Comparison of ENCODE assay signal across 1 cellular context in the genomic region with DNA sequence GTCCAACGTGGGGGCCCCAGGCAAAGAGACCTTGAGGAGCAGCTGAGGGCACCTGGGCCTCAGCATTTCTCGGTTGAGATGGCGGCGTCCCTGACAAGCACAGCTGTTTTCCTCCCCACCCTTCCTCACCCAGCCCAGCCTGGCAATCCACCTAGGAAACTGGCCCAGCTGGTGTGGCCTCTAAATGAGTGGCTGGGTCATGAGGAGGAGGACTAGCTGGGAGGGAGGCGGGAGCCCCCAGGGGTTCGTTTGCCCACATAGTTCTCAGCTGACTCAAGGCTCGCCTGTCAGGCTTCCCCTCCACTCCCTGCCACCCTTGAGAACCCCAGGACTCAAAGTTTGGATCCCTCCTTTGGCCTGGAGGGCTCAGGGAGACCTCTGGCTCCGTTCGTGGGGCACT.
TF ChIP-seq lines count a peak whose summit lies in the region.

No MANE protein-coding gene starts in this region.

TF ChIP-seq in SK-N-SH treated with all-trans-retinoic acid at 6 μM for 48 hours, 23 proteins besides CTCF, POLR2A, EP300 and RAD21 (continued from another document):
- TF ChIP-seq, protein P1, sequence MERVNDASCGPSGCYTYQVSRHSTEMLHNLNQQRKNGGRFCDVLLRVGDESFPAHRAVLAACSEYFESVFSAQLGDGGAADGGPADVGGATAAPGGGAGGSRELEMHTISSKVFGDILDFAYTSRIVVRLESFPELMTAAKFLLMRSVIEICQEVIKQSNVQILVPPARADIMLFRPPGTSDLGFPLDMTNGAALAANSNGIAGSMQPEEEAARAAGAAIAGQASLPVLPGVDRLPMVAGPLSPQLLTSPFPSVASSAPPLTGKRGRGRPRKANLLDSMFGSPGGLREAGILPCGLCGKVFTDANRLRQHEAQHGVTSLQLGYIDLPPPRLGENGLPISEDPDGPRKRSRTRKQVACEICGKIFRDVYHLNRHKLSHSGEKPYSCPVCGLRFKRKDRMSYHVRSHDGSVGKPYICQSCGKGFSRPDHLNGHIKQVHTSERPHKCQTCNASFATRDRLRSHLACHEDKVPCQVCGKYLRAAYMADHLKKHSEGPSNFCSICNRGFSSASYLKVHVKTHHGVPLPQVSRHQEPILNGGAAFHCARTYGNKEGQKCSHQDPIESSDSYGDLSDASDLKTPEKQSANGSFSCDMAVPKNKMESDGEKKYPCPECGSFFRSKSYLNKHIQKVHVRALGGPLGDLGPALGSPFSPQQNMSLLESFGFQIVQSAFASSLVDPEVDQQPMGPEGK (CRISPR knock-in tag; IDR thresholded peaks at IDR 0.05; ENCODE audit: borderline replicate concordance): no peak
- TF ChIP-seq ZNF8 (CRISPR knock-in tag; IDR thresholded peaks at IDR 0.05) (no peak), GLIS3 (CRISPR knock-in tag; IDR thresholded peaks at IDR 0.05) (no peak), ZNF70 (CRISPR knock-in tag; IDR thresholded peaks at IDR 0.05) (no peak), OSR1 (CRISPR knock-in tag; IDR thresholded peaks at IDR 0.05) (no peak), ARNTL (CRISPR knock-in tag; IDR thresholded peaks at IDR 0.05; ENCODE audit: borderline replicate concordance, low read depth) (no peak), SNAI2 (CRISPR knock-in tag; IDR thresholded peaks at IDR 0.05) (no peak), ZNF565 (CRISPR knock-in tag; conservative IDR thresholded peaks at IDR 0.05; ENCODE audit: low read depth) (no peak)
- TF ChIP-seq, protein P2, sequence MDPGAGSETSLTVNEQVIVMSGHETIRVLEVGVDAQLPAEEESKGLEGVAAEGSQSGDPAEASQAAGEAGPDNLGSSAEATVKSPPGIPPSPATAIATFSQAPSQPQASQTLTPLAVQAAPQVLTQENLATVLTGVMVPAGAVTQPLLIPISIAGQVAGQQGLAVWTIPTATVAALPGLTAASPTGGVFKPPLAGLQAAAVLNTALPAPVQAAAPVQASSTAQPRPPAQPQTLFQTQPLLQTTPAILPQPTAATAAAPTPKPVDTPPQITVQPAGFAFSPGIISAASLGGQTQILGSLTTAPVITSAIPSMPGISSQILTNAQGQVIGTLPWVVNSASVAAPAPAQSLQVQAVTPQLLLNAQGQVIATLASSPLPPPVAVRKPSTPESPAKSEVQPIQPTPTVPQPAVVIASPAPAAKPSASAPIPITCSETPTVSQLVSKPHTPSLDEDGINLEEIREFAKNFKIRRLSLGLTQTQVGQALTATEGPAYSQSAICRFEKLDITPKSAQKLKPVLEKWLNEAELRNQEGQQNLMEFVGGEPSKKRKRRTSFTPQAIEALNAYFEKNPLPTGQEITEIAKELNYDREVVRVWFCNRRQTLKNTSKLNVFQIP (CRISPR knock-in tag; IDR thresholded peaks at IDR 0.05; ENCODE audit: borderline replicate concordance, low read depth): no peak
